In genomic region chr1:56404066-56404465, GRCh38 we compare ENCODE assay signal across 11 cellular contexts.
"Had no signal": no experiment of that assay in that cellular context is flagged by ENCODE, and none has a peak within 500 bp of the region (broad histone marks: within the 10 kb centered on the region; RNA-seq: fewer than 3 reads in every experiment).

No MANE protein-coding gene starts in this region.

- H3K36me3 ChIP-seq: pancreas had no signal

- H3K4me2 ChIP-seq: smooth muscle cell had no signal

- H3K27ac ChIP-seq: pancreas had no signal

- H3K9me3 ChIP-seq: pancreas had no signal

- H3K4me1 ChIP-seq: pancreas had no signal

- H3K4me3 ChIP-seq: pancreas, smooth muscle cell had no signal

- H3K27me3 ChIP-seq: pancreas had no signal

- DNase-seq: activated B cell treated with CpG ODN at 0.5 μM for 24 hours; activated CD4-positive, alpha-beta T cell treated with anti-CD3 and anti-CD28 coated beads, Interleukin-2, amount 50 U/mL, for 1 hour; activated effector memory CD4-positive, alpha-beta T cell treated with Interleukin-2 at 50 U/mL for 16 hours; amniotic stem cell; endodermal cell; glutamatergic neuron; pancreas; retina had no signal

- ATAC-seq: activated naive CD4-positive, alpha-beta T cell treated with anti-CD3 and anti-CD28 coated beads, Interleukin-2, amount 50 U/mL, for 72 hours; stimulated activated effector memory CD8-positive, alpha-beta T cell treated with anti-CD3 and anti-CD28 coated beads, Interleukin-12 subunit alpha, Interleukin-12 subunit beta, amount 100 ng/mL, for 72 hours had no signal
